In genomic region chr18:12769644-12770440, GRCh38 we compare ENCODE assay signal across 18 cellular contexts.
"Had no signal": no experiment of that assay in that cellular context is flagged by ENCODE, and none has a peak within 500 bp of the region (broad histone marks: within the 10 kb centered on the region; RNA-seq: fewer than 3 reads in every experiment).

No MANE protein-coding gene starts in this region.

- ATAC-seq: effector memory CD8-positive, alpha-beta T cell; left ventricle myocardium superior; natural killer cell treated with Interleukin-12 subunit alpha and Interleukin-12 subunit beta and Interleukin-15 and Interleukin-18, amount 100 ng/mL, for 72 hours had no signal

- H3K9me3 ChIP-seq: tibial nerve had no signal

- H3K4me1 ChIP-seq: tibial nerve had no signal

- H3K4me3 ChIP-seq: tibial nerve had no signal

- H3K27me3 ChIP-seq: tibial nerve had no signal

- DNase-seq: activated CD4-positive, alpha-beta T cell treated with anti-CD3 and anti-CD28 coated beads, Interleukin-2, amount 50 U/mL, for 4 hours; activated CD4-positive, CD25-positive, alpha-beta regulatory T cell treated with anti-CD3 and anti-CD28 coated beads, Interleukin-2, amount 50 U/mL, for 72 hours; activated effector memory CD4-positive, alpha-beta T cell treated with Interleukin-2 at 50 U/mL for 16 hours; activated naive CD4-positive, alpha-beta T cell treated with anti-CD3 and anti-CD28 coated beads, Interleukin-2, amount 50 U/mL, for 16 hours; activated T-cell treated with anti-CD3 and anti-CD28 coated beads, Interleukin-2, amount 50 U/mL, for 24 hours; dermis blood vessel endothelial cell; effector memory CD8-positive, alpha-beta T cell; hippocampal formation; kidney glomerular epithelial cell; left ventricle myocardium superior; posterior cingulate gyrus; small intestine; stimulated activated CD4-positive, alpha-beta T cell treated with anti-CD3 and anti-CD28 coated beads, Interleukin-4, amount 100 ng/mL, for 24 hours; stimulated activated naive CD4-positive, alpha-beta T cell; T-helper 1 cell; T1000 had no signal

- H3K36me3 ChIP-seq: tibial nerve had no signal

- H3K27ac ChIP-seq: tibial nerve had no signal
